In genomic region chr7:156948361-156948760, GRCh38 we compare ENCODE assay signal across 1 cellular context.
TF ChIP-seq lines count a peak whose summit lies in the region.

No MANE protein-coding gene starts in this region.

TF ChIP-seq in endothelial cell of umbilical vein, 7 proteins besides CTCF, POLR2A, EP300 and RAD21 (continued from another document):
- TF ChIP-seq MAX (IDR thresholded peaks at IDR 0.05; ENCODE audit: insufficient read depth, insufficient read length) (no peak), JUN (IDR thresholded peaks at IDR 0.05; ENCODE audit: borderline replicate concordance, insufficient read depth, insufficient read length, low read depth) (no peak), GATA2 (IDR thresholded peaks at IDR 0.05; ENCODE audit: insufficient read depth, insufficient read length, low read depth, low read length) (no peak), FOS (IDR thresholded peaks at IDR 0.05; ENCODE audit: borderline replicate concordance, insufficient read depth, low read length) (no peak)
